ENCODE assay signal across 10 cellular contexts in the genomic region with DNA sequence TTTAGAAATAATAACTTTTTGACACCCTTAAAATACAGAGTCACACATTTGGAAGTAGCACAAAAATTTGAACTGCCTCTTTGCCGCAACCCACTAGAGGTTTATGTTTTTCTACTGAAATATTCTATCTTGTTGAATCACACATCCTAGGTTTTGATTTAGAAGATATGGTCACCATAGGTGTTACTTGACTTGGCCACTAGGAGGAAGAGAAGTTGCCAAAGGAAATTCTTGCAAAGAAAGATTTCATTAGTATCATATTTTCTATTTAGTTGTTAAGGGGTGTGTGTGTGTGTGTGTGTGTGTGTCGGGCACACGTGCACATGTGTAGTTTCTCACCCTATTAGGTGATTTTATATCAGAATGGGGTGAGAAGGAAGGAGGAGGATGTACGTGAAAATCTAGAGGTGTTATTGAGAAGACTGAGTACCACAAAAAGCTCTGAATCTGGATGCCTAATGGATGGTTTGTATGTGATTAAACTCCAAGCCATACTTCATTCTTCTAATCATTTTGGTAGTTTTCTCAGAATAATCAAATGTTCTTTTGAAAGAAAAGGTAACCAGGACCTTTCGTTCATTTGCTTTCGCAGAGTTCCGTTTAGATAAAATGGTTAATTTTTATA. TPM values are rescaled to one million over a fixed set of nuclear protein-coding genes. Genes with fewer than 3 reads are reported as not detected.
A peak's percentile ranks its signal among the peaks of the same experiment; 100 is the strongest.
DNase-seq lines count a peak whose midpoint lies in the region; ATAC-seq and TF ChIP-seq lines count a peak whose summit lies in the region.
"Had no signal": no experiment of that assay in that cellular context is flagged by ENCODE, and none has a peak within 500 bp of the region (broad histone marks: within the 10 kb centered on the region; RNA-seq: fewer than 3 reads in every experiment).

No MANE protein-coding gene starts in this region.

- H3K4me2 ChIP-seq in SU-DHL-6 (ENCODE audit: low read depth, low read length, poor library complexity, severe bottlenecking) (no peak overlapping the region), GM23338 (no peak overlapping the region)

- no peaks in the 10 kb centered on the region for H3K9me3 Mint-ChIP-seq in immature natural killer cell
- H3K9me3 Mint-ChIP-seq in GM23338, result no peaks in the 10 kb centered on the region

- H3K36me3 ChIP-seq in SU-DHL-6 (ENCODE audit: low read length), result no peaks in the 10 kb centered on the region
- no peaks in the 10 kb centered on the region for H3K36me3 ChIP-seq in GM23338 (ENCODE audit: insufficient read depth)

- H3K4me3 ChIP-seq in AG04450 (ENCODE audit: low read depth, low read length) (no peak overlapping the region), SU-DHL-6 (ENCODE audit: insufficient read depth, low read length, poor library complexity, severe bottlenecking) (no peak overlapping the region), GM23338 (no peak overlapping the region)

- no peak overlapping the region for H3K27ac ChIP-seq in AG04450 (ENCODE audit: low read depth, low read length)
- H3K27ac ChIP-seq in SU-DHL-6 (ENCODE audit: low read depth, low read length), result no peak overlapping the region
- no peak overlapping the region for H3K27ac ChIP-seq in GM23338 (ENCODE audit: low read depth)

- H3K27me3 ChIP-seq in AG04450 (ENCODE audit: control insufficient read depth, insufficient read depth, low read length), result no peaks in the 10 kb centered on the region
- no peaks in the 10 kb centered on the region for H3K27me3 ChIP-seq in SU-DHL-6 (ENCODE audit: low read length)
- H3K27me3 ChIP-seq in GM23338 (ENCODE audit: insufficient read depth), result no peaks in the 10 kb centered on the region

- H2AFZ ChIP-seq in SU-DHL-6 (ENCODE audit: low read depth, low read length, severe bottlenecking) (no peak overlapping the region), GM23338 (no peak overlapping the region)

- peak overlapping the region in 2 of 6 donors; percentile 29 to 38 for H3K27ac Mint-ChIP-seq in immature natural killer cell
- H3K27ac Mint-ChIP-seq in GM23338, result no peak overlapping the region

- H3K4me3 Mint-ChIP-seq in immature natural killer cell (peak overlapping the region in 3 of 5 donors; percentile 11 to 23 (median 15)), GM23338 (no peak overlapping the region)

- H3F3A ChIP-seq in SU-DHL-6 (ENCODE audit: insufficient read depth) (no peaks in the 10 kb centered on the region), GM23338 (replicated peaks; ENCODE audit: low read depth) (no peaks in the 10 kb centered on the region)

- no peak for ATAC-seq in left lobe of liver
- no peak for ATAC-seq in GM18519 (IDR thresholded peaks at IDR 0.05; ENCODE audit: low FRiP score, unreplicated experiment)
- ATAC-seq in GM23338, result no peak; the same call in 2 of the 3 replicates
- no peak for ATAC-seq in HG03025 (IDR thresholded peaks at IDR 0.05; ENCODE audit: low FRiP score, unreplicated experiment)

- no peaks in the 10 kb centered on the region for H3K36me3 Mint-ChIP-seq in immature natural killer cell
- H3K36me3 Mint-ChIP-seq in GM23338 (ENCODE audit: low read depth), result peaks cover 10% of the 10 kb centered on the region

- H3K27me3 Mint-ChIP-seq in immature natural killer cell (ENCODE audit: low read depth in 3 of 3) (peaks cover 0 to 4% (median 0%) of the 10 kb centered on the region in 3 donors), GM23338 (ENCODE audit: insufficient read depth, low read depth, poor library complexity) (no peaks in the 10 kb centered on the region)

- H3K4me1 ChIP-seq in GM23338 (ENCODE audit: insufficient read depth), result peaks cover 8% of the 10 kb centered on the region; the same call in 1 of the 2 replicates

- H3K9me3 ChIP-seq in AG04450 (ENCODE audit: control insufficient read depth, insufficient read depth, low read length) (no peaks in the 10 kb centered on the region), SU-DHL-6 (ENCODE audit: insufficient read depth, low read length) (no peaks in the 10 kb centered on the region)

- H3K9me2 ChIP-seq in SU-DHL-6 (replicated peaks; ENCODE audit: insufficient read depth, low read length) (no peaks in the 10 kb centered on the region), GM23338 (ENCODE audit: insufficient read depth) (no peaks in the 10 kb centered on the region)

- CTCF ChIA-PET in AG04450 (lab: Charles Lee), result interaction anchor here (0.7 to 1.3 kb wide), 2 partner anchors 10 to 17 kb away, joined by 3 read pairs; no protein-coding TSS in a partner anchor

- H3K4me1 Mint-ChIP-seq in immature natural killer cell (peaks cover 48 to 85% of the 10 kb centered on the region in 2 donors), GM23338 (peaks cover 13% of the 10 kb centered on the region)

- peak; percentile 38; the same call in 1 of the 2 replicates for TF ChIP-seq CTCF in AG04450 (IDR thresholded peaks at IDR 0.05; ENCODE audit: low read depth, low read length)
- TF ChIP-seq CTCF in GM12874 (IDR thresholded peaks at IDR 0.05; ENCODE audit: insufficient read depth, low read depth, low read length), result peak; percentile 17; the same call in 1 of the 2 replicates
- peak; percentile 17 for TF ChIP-seq CTCF in SU-DHL-6 (IDR thresholded peaks at IDR 0.05; ENCODE audit: insufficient read depth, low read length, poor library complexity, severe bottlenecking)
- peak in 1 of 2 experiments; percentile 70; a peak in 3 of 4 replicates for TF ChIP-seq CTCF in GM23338 (conservative IDR thresholded peaks at IDR 0.05; ENCODE audit: low read depth in 2 of 2)

- H4K20me1 ChIP-seq in SU-DHL-6 (ENCODE audit: low read depth, low read length) (peaks cover 21% of the 10 kb centered on the region), GM23338 (replicated peaks; ENCODE audit: insufficient read depth) (peaks cover 66% of the 10 kb centered on the region)

- no peak for DNase-seq in AG04450 (ENCODE audit: low read depth, low spot score)
- DNase-seq in immature natural killer cell, result peak in 2 of 3 donors; percentile 10 to 19
- DNase-seq in left lobe of liver (ENCODE audit: low spot score), result no peak
- DNase-seq in GM23338 (ENCODE audit: low spot score), result no peak
- DNase-seq: activated CD4-positive, CD25-positive, alpha-beta regulatory T cell treated with anti-CD3 and anti-CD28 coated beads, Interleukin-2, amount 50 U/mL, for 72 hours; amniotic stem cell had no signal

- H3K79me2 ChIP-seq in SU-DHL-6 (ENCODE audit: insufficient read depth, low read length) (peaks cover 80% of the 10 kb centered on the region), GM23338 (replicated peaks; ENCODE audit: insufficient read depth) (peaks cover 100% of the 10 kb centered on the region)

- H3K9ac ChIP-seq in SU-DHL-6 (ENCODE audit: low read length), result no peak overlapping the region

- POLR2A ChIA-PET in AG04450 (lab: Yijun Ruan, JAX), result no interaction called here

TF ChIP-seq in GM23338, 12 proteins besides CTCF, POLR2A, EP300 and RAD21:
- TF ChIP-seq, protein P1, sequence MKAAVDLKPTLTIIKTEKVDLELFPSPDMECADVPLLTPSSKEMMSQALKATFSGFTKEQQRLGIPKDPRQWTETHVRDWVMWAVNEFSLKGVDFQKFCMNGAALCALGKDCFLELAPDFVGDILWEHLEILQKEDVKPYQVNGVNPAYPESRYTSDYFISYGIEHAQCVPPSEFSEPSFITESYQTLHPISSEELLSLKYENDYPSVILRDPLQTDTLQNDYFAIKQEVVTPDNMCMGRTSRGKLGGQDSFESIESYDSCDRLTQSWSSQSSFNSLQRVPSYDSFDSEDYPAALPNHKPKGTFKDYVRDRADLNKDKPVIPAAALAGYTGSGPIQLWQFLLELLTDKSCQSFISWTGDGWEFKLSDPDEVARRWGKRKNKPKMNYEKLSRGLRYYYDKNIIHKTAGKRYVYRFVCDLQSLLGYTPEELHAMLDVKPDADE (IDR thresholded peaks at IDR 0.05), result no peak
- TF ChIP-seq POLR2AphosphoS5 (IDR thresholded peaks at IDR 0.05; ENCODE audit: low read depth) (no peak), JUNB (IDR thresholded peaks at IDR 0.05; ENCODE audit: unreplicated experiment) (no peak), EZH2phosphoT487 (IDR thresholded peaks at IDR 0.05; ENCODE audit: unreplicated experiment) (no peak)
- TF ChIP-seq, protein P2, sequence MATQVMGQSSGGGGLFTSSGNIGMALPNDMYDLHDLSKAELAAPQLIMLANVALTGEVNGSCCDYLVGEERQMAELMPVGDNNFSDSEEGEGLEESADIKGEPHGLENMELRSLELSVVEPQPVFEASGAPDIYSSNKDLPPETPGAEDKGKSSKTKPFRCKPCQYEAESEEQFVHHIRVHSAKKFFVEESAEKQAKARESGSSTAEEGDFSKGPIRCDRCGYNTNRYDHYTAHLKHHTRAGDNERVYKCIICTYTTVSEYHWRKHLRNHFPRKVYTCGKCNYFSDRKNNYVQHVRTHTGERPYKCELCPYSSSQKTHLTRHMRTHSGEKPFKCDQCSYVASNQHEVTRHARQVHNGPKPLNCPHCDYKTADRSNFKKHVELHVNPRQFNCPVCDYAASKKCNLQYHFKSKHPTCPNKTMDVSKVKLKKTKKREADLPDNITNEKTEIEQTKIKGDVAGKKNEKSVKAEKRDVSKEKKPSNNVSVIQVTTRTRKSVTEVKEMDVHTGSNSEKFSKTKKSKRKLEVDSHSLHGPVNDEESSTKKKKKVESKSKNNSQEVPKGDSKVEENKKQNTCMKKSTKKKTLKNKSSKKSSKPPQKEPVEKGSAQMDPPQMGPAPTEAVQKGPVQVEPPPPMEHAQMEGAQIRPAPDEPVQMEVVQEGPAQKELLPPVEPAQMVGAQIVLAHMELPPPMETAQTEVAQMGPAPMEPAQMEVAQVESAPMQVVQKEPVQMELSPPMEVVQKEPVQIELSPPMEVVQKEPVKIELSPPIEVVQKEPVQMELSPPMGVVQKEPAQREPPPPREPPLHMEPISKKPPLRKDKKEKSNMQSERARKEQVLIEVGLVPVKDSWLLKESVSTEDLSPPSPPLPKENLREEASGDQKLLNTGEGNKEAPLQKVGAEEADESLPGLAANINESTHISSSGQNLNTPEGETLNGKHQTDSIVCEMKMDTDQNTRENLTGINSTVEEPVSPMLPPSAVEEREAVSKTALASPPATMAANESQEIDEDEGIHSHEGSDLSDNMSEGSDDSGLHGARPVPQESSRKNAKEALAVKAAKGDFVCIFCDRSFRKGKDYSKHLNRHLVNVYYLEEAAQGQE (IDR thresholded peaks at IDR 0.05; ENCODE audit: unreplicated experiment), result no peak

RNA-seq across cellular contexts. Expression of a gene that starts 31.5 kb away (rescaled TPM):
- polyA plus RNA-seq in AG04450 (2011; rRNA removed), result 132 and 166 TPM in 2 replicates
- polyA minus RNA-seq in AG04450 (2011; rRNA and poly(A)+ RNA removed), result 71.1 and 102 TPM in 2 replicates
- polyA plus RNA-seq in immature natural killer cell, result 100 to 1,000 TPM; 136 to 143 (median 136) TPM
- total RNA-seq in left lobe of liver, result 36.4 TPM
- 292 and 346 TPM in 2 replicates for total RNA-seq in GM23338 (2014; rRNA removed; shearing (Covaris generic))
- 169 and 205 TPM in 2 replicates for polyA plus RNA-seq in GM23338 (2016; fragmentation: Nextera tagmentation; extraction: Ambion mirVana)

Comparison
In these comparisons a context has a peak if more than half of its experiments do, and no peak if none do; other contexts are left out.
1. DNase-seq: peak in immature natural killer cell (2 of 3); none in AG04450 (single experiment), left lobe of liver (single experiment) and GM23338 (single experiment).